In genomic region chr13:99979453-99980200, GRCh38 we compare ENCODE assay signal across 8 cellular contexts. TPM values are rescaled to one million over a fixed set of nuclear protein-coding genes. Genes with fewer than 3 reads are reported as not detected.
DNase-seq lines count a peak whose midpoint lies in the region; ATAC-seq and TF ChIP-seq lines count a peak whose summit lies in the region.

No MANE protein-coding gene starts in this region.

- H3K27me3 ChIP-seq in PC-9 (ENCODE audit: insufficient read depth, low read depth) = no peaks in the 10 kb centered on the region
- H3K27me3 ChIP-seq in fibroblast of lung (ENCODE audit: control insufficient read depth, insufficient read depth, low read length) = peaks cover 80% of the 10 kb centered on the region
- H3K27me3 ChIP-seq in skeletal muscle tissue (ENCODE audit: control insufficient read depth in 3 of 3, insufficient read depth in 3 of 3, low read length in 3 of 3) = peaks cover 85 to 93% (median 88%) of the 10 kb centered on the region in 3 donors

- peaks cover 7% of the 10 kb centered on the region; the same call in 1 of the 2 replicates for H4K20me1 ChIP-seq in PC-9 (ENCODE audit: insufficient read depth)
- no peaks in the 10 kb centered on the region for H4K20me1 ChIP-seq in fibroblast of lung (ENCODE audit: control insufficient read depth, extremely low read depth, insufficient read depth, low read length)

- BruUV-seq in PC-9 (replicated peaks; lab: Mats Ljungman, UMichigan) = TSS peak; percentile 35

- H3K9me3 ChIP-seq in PC-9 (ENCODE audit: insufficient read depth, low read depth) = no peaks in the 10 kb centered on the region
- no peaks in the 10 kb centered on the region for H3K9me3 ChIP-seq in fibroblast of lung (ENCODE audit: control insufficient read depth, insufficient read depth, low read depth, low read length)
- H3K9me3 ChIP-seq in skeletal muscle tissue (ENCODE audit: control insufficient read depth in 3 of 3, low read length in 3 of 3) = peaks cover 0 to 3% (median 0%) of the 10 kb centered on the region in 3 donors

- H3F3A ChIP-seq in PC-9 (ENCODE audit: insufficient read depth, low read depth) = peaks cover 4% of the 10 kb centered on the region; the same call in 1 of the 2 replicates

- H3K4me1 ChIP-seq in PC-9 (replicated peaks; ENCODE audit: insufficient read depth) = peaks cover 13% of the 10 kb centered on the region
- H3K4me1 ChIP-seq in fibroblast of lung (ENCODE audit: control insufficient read depth, extremely low read depth, insufficient read depth, low read length) = no peaks in the 10 kb centered on the region
- H3K4me1 ChIP-seq in skeletal muscle tissue (ENCODE audit: control insufficient read depth in 3 of 3, insufficient read depth in 3 of 3, low read length in 3 of 3) = peaks cover 7 to 24% (median 16%) of the 10 kb centered on the region in 3 donors

- H3K4me3 ChIP-seq in PC-9 (peak overlapping the region; percentile 98), fibroblast of lung (replicated peaks in 1 of 4; ENCODE audit: control extremely low read depth in 1 of 4, insufficient read depth in 1 of 4, low read depth in 3 of 4, low read length in 4 of 4) (peak overlapping the region in 1 of 4 experiments; percentile 36), skeletal muscle tissue (ENCODE audit: low read length in 3 of 3) (peak overlapping the region in 2 of 3 donors; percentile 46 to 58)

- POLR2A ChIA-PET in PC-9 (lab: Charles Lee; ENCODE audit: unreplicated experiment) = interaction anchor here (1.8 kb wide), 1 partner anchor 9 kb away, joined by 14 read pairs; no protein-coding TSS in a partner anchor

- H3K9me2 ChIP-seq in PC-9 (ENCODE audit: insufficient read depth) = no peaks in the 10 kb centered on the region

- H3K4me2 ChIP-seq in PC-9 (peak overlapping the region; percentile 93), fibroblast of lung (ENCODE audit: extremely low read depth, insufficient read depth, low read length) (peak overlapping the region; percentile 35)

- peaks cover 23% of the 10 kb centered on the region for H3K79me2 ChIP-seq in PC-9 (ENCODE audit: low read depth)
- H3K79me2 ChIP-seq in fibroblast of lung (ENCODE audit: control insufficient read depth, insufficient read depth, low read length) = no peaks in the 10 kb centered on the region

- CTCF ChIA-PET in PC-9 (lab: Charles Lee) = interaction anchor here (0.5 to 0.6 kb wide), 2 partner anchors 258 to 414 kb away, joined by 3 to 6 read pairs; no protein-coding TSS in a partner anchor

- no peaks in the 10 kb centered on the region for H3K36me3 ChIP-seq in PC-9 (ENCODE audit: low read depth)
- no peaks in the 10 kb centered on the region for H3K36me3 ChIP-seq in fibroblast of lung (ENCODE audit: control insufficient read depth, insufficient read depth, low read length)
- H3K36me3 ChIP-seq in skeletal muscle tissue (ENCODE audit: control insufficient read depth in 3 of 3, insufficient read depth in 3 of 3, low read length in 3 of 3) = no peaks in the 10 kb centered on the region

- no peak for ATAC-seq in GM21360 (IDR thresholded peaks at IDR 0.05; ENCODE audit: unreplicated experiment)

- intact Hi-C loops in PC-9 (cut with micrococcal nuclease; ENCODE audit: unreplicated experiment) = loop anchor here (1.0 to 10.0 kb wide), 4 partner anchors 110 to 537 kb away; partner anchors contain the start of gene PCCA

- no peak for TF ChIP-seq CTCF in PC-9 (conservative IDR thresholded peaks at IDR 0.05)
- TF ChIP-seq CTCF in fibroblast of lung (conservative IDR thresholded peaks at IDR 0.05 in 1 of 2, IDR thresholded peaks at IDR 0.05 in 1 of 2; ENCODE audit: low read depth in 1 of 2, low read length in 2 of 2) = no peak

- H3K27ac ChIP-seq in PC-9 (no peak overlapping the region), fibroblast of lung (ENCODE audit: insufficient read depth, low read length) (no peak overlapping the region), skeletal muscle tissue (ENCODE audit: low read depth, low read length) (no peak overlapping the region)

- H2AFZ ChIP-seq in PC-9 (peak overlapping the region; percentile 83), fibroblast of lung (ENCODE audit: low read length) (no peak overlapping the region)

- DNase-seq in DMS79 treated with DMSO at 0.1 percent for 48 hours (lab: John Stamatoyannopoulos, UW) = peak; percentile 94
- DNase-seq in DMS79 (lab: John Stamatoyannopoulos, UW) = no peak
- DNase-seq in PC-9 = peak; percentile 46 to 54
- no peak for DNase-seq in fibroblast of lung (ENCODE audit: low read depth in 2 of 2)
- DNase-seq in glomerular visceral epithelial cell (ENCODE audit: extremely low spot score) = no peak
- DNase-seq in hippocampal formation (lab: John Stamatoyannopoulos, UW) = no peak

- H3K9ac ChIP-seq in fibroblast of lung (ENCODE audit: insufficient read depth, low read length) (no peak overlapping the region), skeletal muscle tissue (ENCODE audit: low read depth in 1 of 3, low read length in 3 of 3) (no peak overlapping the region)

RNA-seq across cellular contexts. Expression of gene ZIC2, which starts 2.0 kb away (rescaled TPM):
- total RNA-seq in PC-9 (2021) = 13.6 and 14.7 TPM in 2 replicates
- total RNA-seq in fibroblast of lung = not detected in 2 replicates
- not detected in 2 replicates for polyA plus RNA-seq in fibroblast of lung
- not detected in 2 replicates for polyA plus RNA-seq in fibroblast of lung (2012)
- polyA minus RNA-seq in fibroblast of lung (ENCODE audit: low replicate concordance) = not detected in 2 replicates
- not detected for total RNA-seq in skeletal muscle tissue

RNA-seq across cellular contexts. Expression of gene ZIC5, which starts 8.1 kb away (rescaled TPM):
- total RNA-seq in PC-9 (2021) (0.61 and 0.68 TPM in 2 replicates), fibroblast of lung (not detected in 2 replicates), skeletal muscle tissue (not detected)
- polyA plus RNA-seq in fibroblast of lung = not detected in 2 replicates
- polyA plus RNA-seq in fibroblast of lung (2012) = not detected in 2 replicates
- not detected in 2 replicates for polyA minus RNA-seq in fibroblast of lung (ENCODE audit: low replicate concordance)

Comparison
In these comparisons a context has a peak if more than half of its experiments do, and no peak if none do; other contexts are left out.
1. DNase-seq: peak in DMS79 treated with DMSO at 0.1 percent for 48 hours (single experiment) and PC-9 (2 of 2); none in DMS79 (single experiment), fibroblast of lung (0 of 2), glomerular visceral epithelial cell (single experiment) and hippocampal formation (0 of 2).
2. RNA of gene ZIC2, which starts 2.0 kb away (total RNA-seq): 13.6 to 14.7 TPM in PC-9; not detected in fibroblast of lung and not detected in skeletal muscle tissue (single experiment); every median in the first group is over 10 times any median in the second.